ENCODE assay signal across 17 cellular contexts in genomic region chr4:16573744-16574143, GRCh38.
DNase-seq lines count a peak whose midpoint lies in the region; TF ChIP-seq lines count a peak whose summit lies in the region.
"Had no signal": no experiment of that assay in that cellular context is flagged by ENCODE, and none has a peak within 500 bp of the region (broad histone marks: within the 10 kb centered on the region; RNA-seq: fewer than 3 reads in every experiment).

No MANE protein-coding gene starts in this region.

- H3K79me2 ChIP-seq in ACC112 (ENCODE audit: control insufficient read depth, insufficient read depth, low read length, unreplicated experiment), result no peaks in the 10 kb centered on the region

- H3K9me3 Mint-ChIP-seq in HFFc6, result no peaks in the 10 kb centered on the region
- H3K9me3 Mint-ChIP-seq: activated CD8-positive, alpha-beta T cell treated with anti-CD3 and anti-CD28 coated beads for 36 hours had no signal

- peak overlapping the region; percentile 34; the same call in 1 of the 2 replicates for H3K27ac ChIP-seq in ACC112 (ENCODE audit: low read depth, low read length)
- H3K27ac ChIP-seq: transverse colon had no signal

- TF ChIP-seq CTCF in HFFc6 (IDR thresholded peaks at IDR 0.05), result no peak
- TF ChIP-seq CTCF in GM13976 (IDR thresholded peaks at IDR 0.05; ENCODE audit: borderline replicate concordance, control extremely low read depth, extremely low read depth, insufficient read depth, missing control alignments), result no peak

- H3K27me3 Mint-ChIP-seq in HFFc6 (ENCODE audit: insufficient read depth), result no peaks in the 10 kb centered on the region; the same call in 1 of the 2 replicates
- H3K27me3 Mint-ChIP-seq: activated CD8-positive, alpha-beta T cell treated with anti-CD3 and anti-CD28 coated beads for 36 hours had no signal

- H3K4me3 ChIP-seq in ACC112 (ENCODE audit: low read depth, low read length), result no peak overlapping the region
- H3K4me3 ChIP-seq: mucosa of descending colon, transverse colon had no signal

- peak; percentile 72 for DNase-seq in HFFc6
- DNase-seq in dedifferentiated amniotic fluid mesenchymal stem cell (ENCODE audit: extremely low spot score), result peak; percentile 91
- peak; percentile 47 for DNase-seq in iris pigment epithelial cell (ENCODE audit: low read depth)
- DNase-seq in T-helper 2 cell, result no peak
- no peak for DNase-seq in NCI-H2196 (lab: John Stamatoyannopoulos, UW; ENCODE audit: unreplicated experiment)
- DNase-seq in GM13976 (ENCODE audit: low spot score), result no peak
- no peak for DNase-seq in NCI-H1417 treated with DMSO at 0.1 percent for 48 hours (lab: John Stamatoyannopoulos, UW)
- DNase-seq: activated CD8-positive, alpha-beta T cell treated with anti-CD3 and anti-CD28 coated beads for 36 hours; activated gamma-delta T cell treated with Interleukin-2 at 50 U/mL for 16 hours; DMS153; KG1; NCI-H187 treated with DMSO at 0.1 percent for 48 hours; NCI-H748 treated with DMSO at 0.1 percent for 48 hours; SHP77; transverse colon had no signal

- in situ Hi-C loops in GM13976 (cut with MboI; ENCODE audit: low sequenced_read_pairs, unreplicated experiment), result no loop called here

- H3K27ac Mint-ChIP-seq in HFFc6, result peak overlapping the region; percentile 79
- H3K27ac Mint-ChIP-seq: activated CD8-positive, alpha-beta T cell treated with anti-CD3 and anti-CD28 coated beads for 36 hours had no signal

- H3K4me1 ChIP-seq in ACC112 (ENCODE audit: control insufficient read depth, insufficient read depth, low read length, unreplicated experiment), result peaks cover 14% of the 10 kb centered on the region
- H3K4me1 ChIP-seq: transverse colon had no signal

- peaks cover 8% of the 10 kb centered on the region for H3K36me3 Mint-ChIP-seq in HFFc6 (ENCODE audit: low read depth)

- no peak overlapping the region for H2AFZ ChIP-seq in ACC112 (ENCODE audit: low read length, unreplicated experiment)

- H3K27me3 ChIP-seq in ACC112 (ENCODE audit: insufficient read depth, low read length), result no peaks in the 10 kb centered on the region
- H3K27me3 ChIP-seq: transverse colon had no signal

- 0 out of 2 replicates have a peak overlapping the region, but pooled peaks have one; percentile 23 for H3K4me3 Mint-ChIP-seq in HFFc6
- H3K4me3 Mint-ChIP-seq: activated CD8-positive, alpha-beta T cell treated with anti-CD3 and anti-CD28 coated beads for 36 hours had no signal

- H3K36me3 ChIP-seq in ACC112 (ENCODE audit: insufficient read depth, low read length), result no peaks in the 10 kb centered on the region
- H3K36me3 ChIP-seq: transverse colon had no signal

- H3K4me1 Mint-ChIP-seq in HFFc6 (ENCODE audit: low read depth), result peaks cover 26% of the 10 kb centered on the region

Comparison
In these comparisons a context has a peak if more than half of its experiments do, and no peak if none do; other contexts are left out.
1. DNase-seq: peak in HFFc6 (single experiment), dedifferentiated amniotic fluid mesenchymal stem cell (single experiment) and iris pigment epithelial cell (single experiment); none in T-helper 2 cell (0 of 5), NCI-H2196 (single experiment), GM13976 (single experiment) and NCI-H1417 treated with DMSO at 0.1 percent for 48 hours (single experiment).